ENCODE assay signal across 28 cellular contexts in the genomic region with DNA sequence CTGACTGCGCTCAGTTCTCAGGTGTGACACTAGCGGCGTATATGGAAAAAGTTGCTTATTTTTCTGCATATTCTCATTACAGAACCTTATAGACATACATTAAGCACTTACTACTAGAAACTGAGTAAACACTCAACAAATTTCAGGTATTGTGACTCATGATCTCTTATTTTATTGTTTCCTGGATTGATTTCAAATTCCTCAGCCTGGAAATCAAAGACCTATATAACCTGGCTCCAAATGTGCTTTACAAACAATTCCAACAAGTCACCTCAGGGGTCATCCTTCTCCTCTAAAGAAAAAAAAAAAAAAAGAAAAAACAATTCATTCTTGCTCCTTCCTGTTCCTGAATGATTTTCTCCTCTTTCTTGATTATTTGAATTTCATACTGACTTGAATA.
"Had no signal": no experiment of that assay in that cellular context is flagged by ENCODE, and none has a peak within 500 bp of the region (broad histone marks: within the 10 kb centered on the region; RNA-seq: fewer than 3 reads in every experiment).

No MANE protein-coding gene starts in this region.

- H3K27ac ChIP-seq: brain microvascular endothelial cell had no signal

- H3K4me3 Mint-ChIP-seq: activated B cell treated with CpG ODN at 0.5 μM for 24 hours; activated CD4-positive, alpha-beta T cell treated with anti-CD3 and anti-CD28 coated beads, Interleukin-2, amount 10 ng/mL, durations not matched to agents 24 days and 14 days; activated CD8-positive, alpha-beta memory T cell treated with anti-CD3 and anti-CD28 coated beads, Interleukin-2, amount 10 ng/mL, durations not matched to agents 7 days and 5 days; activated naive CD8-positive, alpha-beta T cell; activated T-cell treated with anti-CD3 and anti-CD28 coated beads, Interleukin-2, amount 50 U/mL, for 24 hours; activated T-helper 1 cell treated with anti-CD3 and anti-CD28 coated beads, Interleukin-12 subunit alpha, Interleukin-12 subunit beta, Interleukin-2, Interleukin-4 antibody, amounts not matched to agents 30 ng/mL and 10 ng/mL and 1 ng/mL, durations not matched to agents 14 hours and 24 hours and 36 hours; T-cell had no signal

- H3K27me3 Mint-ChIP-seq: activated B cell treated with CpG ODN at 0.5 μM for 24 hours; activated CD4-positive, alpha-beta T cell treated with anti-CD3 and anti-CD28 coated beads, Interleukin-2, amount 10 ng/mL, durations not matched to agents 24 days and 14 days; activated CD8-positive, alpha-beta memory T cell treated with anti-CD3 and anti-CD28 coated beads, Interleukin-2, amount 10 ng/mL, durations not matched to agents 7 days and 5 days; activated naive CD8-positive, alpha-beta T cell; activated T-cell treated with anti-CD3 and anti-CD28 coated beads, Interleukin-2, amount 50 U/mL, for 24 hours; T-cell had no signal

- H3K9me3 Mint-ChIP-seq: activated B cell treated with CpG ODN at 0.5 μM for 24 hours; activated CD4-positive, alpha-beta T cell treated with anti-CD3 and anti-CD28 coated beads, Interleukin-2, amount 10 ng/mL, durations not matched to agents 24 days and 14 days; activated T-helper 1 cell treated with anti-CD3 and anti-CD28 coated beads, Interleukin-12 subunit alpha, Interleukin-12 subunit beta, Interleukin-2, Interleukin-4 antibody, amounts not matched to agents 30 ng/mL and 10 ng/mL and 1 ng/mL, durations not matched to agents 14 hours and 24 hours and 36 hours had no signal

- H3K27me3 ChIP-seq: brain microvascular endothelial cell had no signal

- ATAC-seq: activated CD8-positive, alpha-beta memory T cell treated with anti-CD3 and anti-CD28 coated beads, Interleukin-2, amount 10 ng/mL, durations not matched to agents 7 days and 5 days; T-cell had no signal

- H3K27ac Mint-ChIP-seq: activated B cell treated with CpG ODN at 0.5 μM for 24 hours; activated CD4-positive, alpha-beta T cell treated with anti-CD3 and anti-CD28 coated beads, Interleukin-2, amount 10 ng/mL, durations not matched to agents 24 days and 14 days; activated CD8-positive, alpha-beta memory T cell treated with anti-CD3 and anti-CD28 coated beads, Interleukin-2, amount 10 ng/mL, durations not matched to agents 7 days and 5 days; activated naive CD8-positive, alpha-beta T cell; activated T-cell treated with anti-CD3 and anti-CD28 coated beads, Interleukin-2, amount 50 U/mL, for 24 hours; activated T-helper 1 cell treated with anti-CD3 and anti-CD28 coated beads, Interleukin-12 subunit alpha, Interleukin-12 subunit beta, Interleukin-2, Interleukin-4 antibody, amounts not matched to agents 30 ng/mL and 10 ng/mL and 1 ng/mL, durations not matched to agents 14 hours and 24 hours and 36 hours; T-cell had no signal

- H3K36me3 Mint-ChIP-seq: activated CD8-positive, alpha-beta memory T cell treated with anti-CD3 and anti-CD28 coated beads, Interleukin-2, amount 10 ng/mL, durations not matched to agents 7 days and 5 days; activated naive CD8-positive, alpha-beta T cell; T-cell had no signal

- H3K36me3 ChIP-seq: brain microvascular endothelial cell had no signal

- FAIRE-seq: colon, TTC549 had no signal

- DNase-seq: activated B cell treated with CpG ODN at 0.5 μM for 24 hours; activated CD4-positive, alpha-beta T cell treated with anti-CD3 and anti-CD28 coated beads for 1 hour; activated CD4-positive, alpha-beta T cell treated with anti-CD3 and anti-CD28 coated beads, Interleukin-2, amount 10 ng/mL, durations not matched to agents 24 days and 14 days; activated CD4-positive, alpha-beta T cell treated with anti-CD3 and anti-CD28 coated beads, Interleukin-2, amount 50 U/mL, for 48 hours; activated CD8-positive, alpha-beta memory T cell treated with anti-CD3 and anti-CD28 coated beads, Interleukin-2, amount 10 ng/mL, durations not matched to agents 7 days and 5 days; activated effector memory CD4-positive, alpha-beta T cell treated with anti-CD3 and anti-CD28 coated beads, Interleukin-2, amount 50 U/mL, for 16 hours; activated naive CD4-positive, alpha-beta T cell treated with Interleukin-2 at 50 U/mL for 16 hours; activated T-cell treated with anti-CD3 and anti-CD28 coated beads, Interleukin-2, amount 50 U/mL, for 24 hours; amygdala; cerebellar nuclear complex; NCI-H1105; NCI-H1436; NCI-H1694 treated with DMSO at 0.1 percent for 48 hours; NCI-H2081 treated with DMSO at 0.1 percent for 48 hours; NCI-H2171; NCI-H2227 treated with DMSO at 0.1 percent for 48 hours; NCI-H446 treated with DMSO at 0.1 percent for 48 hours; NCI-H526 treated with DMSO at 0.1 percent for 48 hours; NK-92 treated with Interleukin-12 subunit alpha and Interleukin-12 subunit beta, amount 100 ng/mL, for 24 hours; SIG-M5; T-cell; T-helper 2 cell; T1000 had no signal

- H3K4me1 Mint-ChIP-seq: activated B cell treated with CpG ODN at 0.5 μM for 24 hours; activated CD4-positive, alpha-beta T cell treated with anti-CD3 and anti-CD28 coated beads, Interleukin-2, amount 10 ng/mL, durations not matched to agents 24 days and 14 days; activated CD8-positive, alpha-beta memory T cell treated with anti-CD3 and anti-CD28 coated beads, Interleukin-2, amount 10 ng/mL, durations not matched to agents 7 days and 5 days; T-cell had no signal
